16 cellular contexts compared by ENCODE assay signal in the genomic region with DNA sequence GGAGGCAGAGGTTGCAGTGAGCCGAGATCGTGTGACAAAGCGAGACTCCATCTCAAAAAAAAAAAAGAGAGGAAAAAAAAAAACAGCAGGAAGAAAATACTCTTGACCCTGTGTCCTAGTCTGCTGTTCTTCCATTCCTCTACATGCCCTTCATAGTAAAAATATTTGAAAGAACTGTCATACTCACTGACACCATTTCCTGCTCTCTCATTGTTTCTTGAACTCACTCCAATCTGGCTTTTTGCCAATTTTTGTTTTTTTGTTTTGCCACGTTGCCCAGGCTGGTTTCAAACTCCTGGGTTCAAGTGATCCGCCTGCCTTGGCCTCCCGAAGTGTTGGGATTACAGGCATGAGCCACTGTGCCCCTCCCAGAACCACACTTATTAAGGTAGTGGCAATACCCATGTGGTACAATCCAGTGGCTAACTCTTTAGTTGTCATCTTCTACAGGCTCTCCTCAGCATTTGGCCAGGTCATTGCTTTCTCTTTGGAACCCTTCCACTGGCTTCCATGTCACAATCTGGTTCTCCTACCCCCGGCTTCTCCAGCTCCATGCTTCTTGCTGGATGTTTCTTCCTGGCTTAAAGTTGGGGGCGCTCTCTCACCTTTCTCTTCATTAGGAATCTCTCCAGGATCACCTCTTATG. TPM values are rescaled to one million over a fixed set of nuclear protein-coding genes. Genes with fewer than 3 reads are reported as not detected.
DNase-seq lines count a peak whose midpoint lies in the region; ATAC-seq, FAIRE-seq and TF ChIP-seq lines count a peak whose summit lies in the region.
"Had no signal": no experiment of that assay in that cellular context is flagged by ENCODE, and none has a peak within 500 bp of the region (broad histone marks: within the 10 kb centered on the region; RNA-seq: fewer than 3 reads in every experiment).

No MANE protein-coding gene starts in this region.

- TF ChIP-seq CTCF in right atrium auricular region (IDR thresholded peaks at IDR 0.05) (no peak), astrocyte of the spinal cord (IDR thresholded peaks at IDR 0.05; ENCODE audit: low read depth, low read length) (no peak)

- no peak overlapping the region for H3K4me3 ChIP-seq in right atrium auricular region
- H3K4me3 ChIP-seq in astrocyte of the spinal cord (ENCODE audit: low read depth, low read length), result no peak overlapping the region

- ATAC-seq in Right ventricle myocardium inferior (peak; percentile 43), left cardiac atrium (peak; percentile 72 to 81), GM19023 (IDR thresholded peaks at IDR 0.05; ENCODE audit: unreplicated experiment) (no peak)
- ATAC-seq: activated T-helper 17 cell treated with anti-CD3 and anti-CD28 coated beads, Interleukin-2, amount 50 U/mL, for 72 hours; Panc1 had no signal

- no peak for FAIRE-seq in GM19239 (lab: Jason Lieb, UNC)

- DNase-seq in Right ventricle myocardium inferior (ENCODE audit: missing footprints) (no peak), right atrium auricular region (ENCODE audit: low spot score) (no peak), astrocyte of the spinal cord (ENCODE audit: low read depth, low spot score) (peak; percentile 52), left cardiac atrium (no peak), medulla oblongata (ENCODE audit: extremely low spot score) (no peak), GM19239 (ENCODE audit: insufficient read length, low spot score) (no peak)
- no peak for DNase-seq in stimulated activated CD4-positive, alpha-beta T cell treated with anti-CD3 and anti-CD28 coated beads, Interleukin-4, amount 100 ng/mL, for 4 hours
- DNase-seq: activated CD4-positive, CD25-positive, alpha-beta regulatory T cell; BE2C; immature natural killer cell; NCI-H1694; stimulated activated CD4-positive, alpha-beta T cell treated with anti-CD3 and anti-CD28 coated beads, Interleukin-4, amount 100 ng/mL, for 24 hours had no signal

- H3K36me3 ChIP-seq in right atrium auricular region, result no peaks in the 10 kb centered on the region
- H3K36me3 ChIP-seq: BE2C, neutrophil had no signal

- H3K27me3 ChIP-seq in right atrium auricular region, result no peaks in the 10 kb centered on the region
- H3K27me3 ChIP-seq: BE2C had no signal

- intact Hi-C loops in Right ventricle myocardium inferior (cut with DNase I), result no loop called here
- intact Hi-C loops in left cardiac atrium (cut with DNase I), result no loop called here

- H3K9me3 ChIP-seq in right atrium auricular region, result no peaks in the 10 kb centered on the region
- H3K9me3 ChIP-seq: BE2C, neutrophil had no signal

- peaks cover 0 to 34% of the 10 kb centered on the region in 2 donors for H3K4me1 ChIP-seq in right atrium auricular region
- H3K4me1 ChIP-seq: BE2C had no signal

- in situ Hi-C loops in astrocyte of the spinal cord (cut with HindIII; ENCODE audit: low sequenced_read_pairs), result no loop called here

- H3K27ac ChIP-seq in right atrium auricular region, result peak overlapping the region in 1 of 2 donors; percentile 45
- H3K27ac ChIP-seq: neutrophil had no signal

RNA-seq across cellular contexts. Expression of a gene that starts 12.9 kb away (rescaled TPM):
- total RNA-seq in Right ventricle myocardium inferior (51.6 TPM), right atrium auricular region (10 to 100 TPM; 19.6 to 31.0 TPM), left cardiac atrium (10 to 100 TPM; 26.0 to 36.4 TPM)
